ENCODE assay signal across 17 cellular contexts in the genomic region with DNA sequence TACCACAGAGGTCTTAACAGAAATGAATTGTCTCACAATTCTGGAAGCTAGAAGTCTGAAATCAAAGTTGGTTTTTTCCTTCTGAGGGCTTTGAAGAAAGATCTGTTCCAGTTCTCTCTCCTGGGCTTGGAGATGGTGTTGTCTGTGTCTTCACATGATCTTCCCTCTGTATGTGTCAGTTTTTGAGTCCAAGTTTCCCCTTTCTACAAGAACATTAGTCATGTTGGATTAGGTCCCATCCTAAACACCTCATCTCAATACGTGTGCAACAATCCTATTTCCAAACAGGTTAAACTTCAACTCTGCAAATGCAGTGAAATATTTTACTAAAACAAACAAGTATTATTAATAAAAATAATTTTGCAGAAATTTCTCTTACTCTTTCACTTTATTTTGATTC. TPM values are rescaled to one million over a fixed set of nuclear protein-coding genes. Genes with fewer than 3 reads are reported as not detected.
DNase-seq lines count a peak whose midpoint lies in the region; ATAC-seq and TF ChIP-seq lines count a peak whose summit lies in the region.
"Had no signal": no experiment of that assay in that cellular context is flagged by ENCODE, and none has a peak within 500 bp of the region (broad histone marks: within the 10 kb centered on the region; RNA-seq: fewer than 3 reads in every experiment).

No MANE protein-coding gene starts in this region.

- H3K36me3 ChIP-seq in liver (ENCODE audit: control insufficient read depth in 4 of 4, insufficient read depth in 3 of 4, low read depth in 1 of 4, low read length in 3 of 4), result peaks cover 0 to 6% (median 2%) of the 10 kb centered on the region in 4 donors
- H3K36me3 ChIP-seq in CD8-positive, alpha-beta T cell (ENCODE audit: insufficient read depth, low read length), result no peaks in the 10 kb centered on the region

- CTCF ChIA-PET in CD8-positive, alpha-beta T cell (lab: Charles Lee), result interaction anchor here (1.4 to 22.6 kb wide), 3 partner anchors 57 to 1067 kb away, joined by 3 to 481 read pairs (median 6); no protein-coding TSS in a partner anchor

- peaks cover 20 to 61% (median 39%) of the 10 kb centered on the region in 4 donors for H3K4me1 ChIP-seq in liver (ENCODE audit: control insufficient read depth in 4 of 4, insufficient read depth in 4 of 4, low read length in 3 of 4)
- peaks cover 10% of the 10 kb centered on the region for H3K4me1 ChIP-seq in CD8-positive, alpha-beta T cell (ENCODE audit: insufficient read depth, low read length)

- H3K9ac ChIP-seq in liver (ENCODE audit: low read depth in 1 of 2, low read length in 2 of 2), result no peak overlapping the region

- no peaks in the 10 kb centered on the region for H3K27me3 Mint-ChIP-seq in CD8-positive, alpha-beta T cell (ENCODE audit: low read depth)
- no peaks in the 10 kb centered on the region for H3K27me3 Mint-ChIP-seq in activated T-helper 17 cell treated with anti-CD3 and anti-CD28 coated beads, Interleukin-2, amount 50 U/mL, for 72 hours

- H3K4me1 Mint-ChIP-seq in CD8-positive, alpha-beta T cell (ENCODE audit: low read depth), result peaks cover 20% of the 10 kb centered on the region
- peaks cover 12% of the 10 kb centered on the region for H3K4me1 Mint-ChIP-seq in activated T-helper 17 cell treated with anti-CD3 and anti-CD28 coated beads, Interleukin-2, amount 50 U/mL, for 72 hours

- peaks cover 6% of the 10 kb centered on the region for H3K36me3 Mint-ChIP-seq in CD8-positive, alpha-beta T cell
- H3K36me3 Mint-ChIP-seq in activated T-helper 17 cell treated with anti-CD3 and anti-CD28 coated beads, Interleukin-2, amount 50 U/mL, for 72 hours (ENCODE audit: low read depth), result peaks cover 10% of the 10 kb centered on the region

- WGBS in liver, result 31% methylated on average over 1 of the region's 1 CpG

- peak overlapping the region; percentile 85 to 88 for H3K27ac ChIP-seq in liver (ENCODE audit: low read depth in 1 of 2, low read length in 2 of 2)
- H3K27ac ChIP-seq in CD8-positive, alpha-beta T cell (ENCODE audit: low read depth, low read length), result no peak overlapping the region

- DNase-seq in CD1c-positive myeloid dendritic cell (ENCODE audit: extremely low spot score) (peak; percentile 6), M059J (ENCODE audit: low read depth) (peak; percentile 33), GM19240 (ENCODE audit: insufficient read length, low spot score) (no peak)
- DNase-seq in CD8-positive, alpha-beta T cell, result no peak
- DNase-seq: C1 segment of cervical spinal cord, Caco-2, KBM-7, NCI-H1105 treated with DMSO at 0.1 percent for 48 hours, NCI-H187, NCI-H446 treated with DMSO at 0.1 percent for 48 hours, NCI-H748 treated with DMSO at 0.1 percent for 48 hours, SHP77 had no signal

- no peaks in the 10 kb centered on the region for H3K27me3 ChIP-seq in liver (ENCODE audit: control insufficient read depth in 4 of 4, insufficient read depth in 4 of 4, low read length in 3 of 4)
- no peaks in the 10 kb centered on the region for H3K27me3 ChIP-seq in CD8-positive, alpha-beta T cell (ENCODE audit: insufficient read depth, low read length)

- H3K4me3 Mint-ChIP-seq in CD8-positive, alpha-beta T cell, result no peak overlapping the region
- no peak overlapping the region for H3K4me3 Mint-ChIP-seq in activated T-helper 17 cell treated with anti-CD3 and anti-CD28 coated beads, Interleukin-2, amount 50 U/mL, for 72 hours

- TF ChIP-seq RAD21 in liver (IDR thresholded peaks at IDR 0.05), result no peak

- ATAC-seq in esophagus mucosa, result peak; percentile 24
- ATAC-seq in CD8-positive, alpha-beta T cell, result no peak
- ATAC-seq in activated T-helper 17 cell treated with anti-CD3 and anti-CD28 coated beads, Interleukin-2, amount 50 U/mL, for 72 hours (replicated peaks), result no peak
- ATAC-seq in HG03025 (IDR thresholded peaks at IDR 0.05; ENCODE audit: low FRiP score, unreplicated experiment), result no peak
- ATAC-seq: HCT116 had no signal

- intact Hi-C loops in CD8-positive, alpha-beta T cell (cut with DNase I, micrococcal nuclease), result loop anchor here (10.0 kb wide), 3 partner anchors 458 to 1652 kb away; partner anchors contain the start of genes TTC12 (in 2 of the 2), PPP2R1B (in 1 of the 2) and USP28 (in 1 of the 2)

- no peak for TF ChIP-seq CTCF in liver (IDR thresholded peaks at IDR 0.05; ENCODE audit: low read depth, low read length, missing input control)
- TF ChIP-seq CTCF in CD8-positive, alpha-beta T cell (IDR thresholded peaks at IDR 0.05), result no peak

- H3K27ac Mint-ChIP-seq in CD8-positive, alpha-beta T cell, result no peak overlapping the region
- no peak overlapping the region for H3K27ac Mint-ChIP-seq in activated T-helper 17 cell treated with anti-CD3 and anti-CD28 coated beads, Interleukin-2, amount 50 U/mL, for 72 hours

- POLR2A ChIA-PET in CD8-positive, alpha-beta T cell (lab: Charles Lee), result no interaction called here

- H3K9me3 ChIP-seq in liver (ENCODE audit: control insufficient read depth in 4 of 4, low read length in 3 of 4), result no peaks in the 10 kb centered on the region
- no peaks in the 10 kb centered on the region for H3K9me3 ChIP-seq in CD8-positive, alpha-beta T cell (ENCODE audit: low read length)
- H3K9me3 ChIP-seq: Caco-2 had no signal

- H3K4me3 ChIP-seq in liver (ENCODE audit: low read depth in 1 of 3, low read length in 3 of 3), result no peak overlapping the region
- H3K4me3 ChIP-seq in CD8-positive, alpha-beta T cell (ENCODE audit: low read depth, low read length), result no peak overlapping the region

- H3K9me3 Mint-ChIP-seq in CD8-positive, alpha-beta T cell, result no peaks in the 10 kb centered on the region
- H3K9me3 Mint-ChIP-seq in activated T-helper 17 cell treated with anti-CD3 and anti-CD28 coated beads, Interleukin-2, amount 50 U/mL, for 72 hours, result no peaks in the 10 kb centered on the region

TF ChIP-seq in liver, 16 proteins besides CTCF, POLR2A, EP300 and RAD21 (continues in another document):
- TF ChIP-seq SP1 (IDR thresholded peaks at IDR 0.05) (no peak), YY1 (IDR thresholded peaks at IDR 0.05) (peak; percentile 17), ZBTB33 (IDR thresholded peaks at IDR 0.05) (peak; percentile 19), HNF4A (conservative IDR thresholded peaks at IDR 0.05) (peak; percentile 22 to 50), JUND (IDR thresholded peaks at IDR 0.05) (peak in 1 of 2 donors; percentile 19)

RNA-seq across cellular contexts. Expression of gene PTS, which starts 3.1 kb away (rescaled TPM):
- 60.6 and 86.9 TPM in 2 replicates for total RNA-seq in M059J (2014; rRNA removed; shearing (Covaris generic))
- total RNA-seq in esophagus mucosa (32.5 TPM), liver (10 to 100 TPM; 11.3 to 59.5 TPM)
- polyA plus RNA-seq in liver, result 100 to 1,000 TPM in 1 of 2 donors, 10 to 100 TPM in 1; 39.6 to 106 TPM
- total RNA-seq in CD8-positive, alpha-beta T cell, result 10 to 100 TPM; 83.5 to 87.9 TPM
- 10 to 100 TPM; 24.1 to 31.0 TPM for total RNA-seq in activated T-helper 17 cell treated with anti-CD3 and anti-CD28 coated beads, Interleukin-2, amount 50 U/mL, for 72 hours

RNA-seq across cellular contexts. Expression of gene PLET1, which starts 37.5 kb away (rescaled TPM):
- total RNA-seq in M059J (2014; rRNA removed; shearing (Covaris generic)), result not detected in 2 replicates
- total RNA-seq in esophagus mucosa, result not detected
- total RNA-seq in liver, result not detected
- not detected for polyA plus RNA-seq in liver
- total RNA-seq in CD8-positive, alpha-beta T cell, result not detected
- total RNA-seq in activated T-helper 17 cell treated with anti-CD3 and anti-CD28 coated beads, Interleukin-2, amount 50 U/mL, for 72 hours, result not detected
- total RNA-seq: Caco-2 had no signal

RNA-seq across cellular contexts. Expression of gene BCO2, which starts 47.8 kb away (rescaled TPM):
- total RNA-seq in M059J (2014; rRNA removed; shearing (Covaris generic)), result 1.0 TPM in 1 of 2 replicates, not detected in the other
- total RNA-seq in esophagus mucosa (5.7 TPM), liver (100 to 1,000 TPM in 1 of 2 donors, under 1 TPM in 1; 0.70 to 190 TPM)
- polyA plus RNA-seq in liver, result 100 to 1,000 TPM in 1 of 2 donors, 10 to 100 TPM in 1; 24.4 to 133 TPM
- under 1 TPM; 0.42 to 0.46 TPM for total RNA-seq in CD8-positive, alpha-beta T cell
- 1 to 10 TPM; 2.4 to 5.0 TPM for total RNA-seq in activated T-helper 17 cell treated with anti-CD3 and anti-CD28 coated beads, Interleukin-2, amount 50 U/mL, for 72 hours

RNA-seq across cellular contexts. Expression of gene TEX12, which starts 56.0 kb away (rescaled TPM):
- 0.22 TPM in 1 of 2 replicates, not detected in the other for total RNA-seq in M059J (2014; rRNA removed; shearing (Covaris generic))
- total RNA-seq in esophagus mucosa, result 0.16 TPM
- under 1 TPM in 1 of 2 donors, not detected in 1; 0.42 TPM for total RNA-seq in liver
- under 1 TPM; 0.07 to 0.29 TPM for polyA plus RNA-seq in liver
- not detected for total RNA-seq in CD8-positive, alpha-beta T cell
- total RNA-seq in activated T-helper 17 cell treated with anti-CD3 and anti-CD28 coated beads, Interleukin-2, amount 50 U/mL, for 72 hours, result under 1 TPM; 0.24 to 0.99 TPM
- total RNA-seq: Caco-2 had no signal

RNA-seq across cellular contexts. Expression of gene IL18, which starts 59.2 kb away (rescaled TPM):
- total RNA-seq in M059J (2014; rRNA removed; shearing (Covaris generic)), result 0.64 and 1.3 TPM in 2 replicates
- total RNA-seq in esophagus mucosa, result 41.8 TPM
- 1 to 10 TPM; 3.8 to 5.2 TPM for total RNA-seq in liver
- 1 to 10 TPM; 3.0 to 3.3 TPM for polyA plus RNA-seq in liver
- total RNA-seq in CD8-positive, alpha-beta T cell, result not detected
- not detected for total RNA-seq in activated T-helper 17 cell treated with anti-CD3 and anti-CD28 coated beads, Interleukin-2, amount 50 U/mL, for 72 hours

Comparison
In these comparisons a context has a peak if more than half of its experiments do, and no peak if none do; other contexts are left out.
1. DNase-seq: peak in CD1c-positive myeloid dendritic cell (single experiment) and M059J (single experiment); none in CD8-positive, alpha-beta T cell (0 of 7) and GM19240 (single experiment).